ENCODE assay signal across 8 cellular contexts in the genomic region with DNA sequence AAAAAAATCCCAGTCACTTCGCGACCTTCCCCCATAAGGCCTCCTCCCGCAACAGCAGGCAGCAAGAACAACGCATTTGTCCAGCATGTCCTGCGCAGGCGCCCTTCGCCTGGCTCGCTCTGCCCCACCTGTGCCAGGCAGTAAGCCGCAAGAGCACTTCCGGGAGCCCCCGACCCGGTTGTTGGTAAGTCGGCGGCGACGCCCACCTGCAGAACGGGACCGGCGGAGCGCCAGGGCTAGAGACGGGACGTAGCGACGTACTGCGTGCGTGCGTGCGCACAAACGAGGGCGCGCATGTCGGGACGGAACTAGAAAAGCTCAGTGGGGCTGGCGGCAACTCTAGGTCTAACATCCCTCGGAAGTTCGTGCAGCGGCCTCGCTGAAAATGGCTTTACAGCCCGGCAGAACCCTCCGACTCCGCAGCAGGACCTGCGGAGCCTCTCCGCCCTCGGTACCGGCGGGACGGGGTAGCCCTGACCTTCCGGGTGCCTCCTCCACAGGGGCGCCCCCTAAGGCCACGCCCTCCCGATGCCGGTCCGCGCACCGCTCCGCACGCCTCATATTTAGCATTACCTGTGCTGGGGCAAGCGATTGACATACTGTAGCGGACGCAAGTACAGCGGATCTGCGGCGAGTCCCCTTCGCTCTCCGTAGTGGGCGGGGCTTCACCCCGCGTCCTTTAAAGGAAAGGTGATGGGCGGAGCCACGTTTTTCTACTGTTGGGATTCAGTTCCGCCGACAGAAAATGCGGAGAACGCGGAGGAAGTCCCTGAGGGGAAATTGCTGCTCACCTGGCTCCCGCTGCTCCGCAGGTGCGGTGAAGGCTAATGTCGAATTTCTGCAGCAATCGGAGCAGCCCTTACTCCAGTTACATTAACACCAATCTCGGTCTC. TPM values are rescaled to one million over a fixed set of nuclear protein-coding genes. Genes with fewer than 3 reads are reported as not detected.
DNase-seq lines count a peak whose midpoint lies in the region; ATAC-seq and TF ChIP-seq lines count a peak whose summit lies in the region.

A gene with protein sequence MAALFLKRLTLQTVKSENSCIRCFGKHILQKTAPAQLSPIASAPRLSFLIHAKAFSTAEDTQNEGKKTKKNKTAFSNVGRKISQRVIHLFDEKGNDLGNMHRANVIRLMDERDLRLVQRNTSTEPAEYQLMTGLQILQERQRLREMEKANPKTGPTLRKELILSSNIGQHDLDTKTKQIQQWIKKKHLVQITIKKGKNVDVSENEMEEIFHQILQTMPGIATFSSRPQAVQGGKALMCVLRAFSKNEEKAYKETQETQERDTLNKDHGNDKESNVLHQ (minus strand): TSS at position 629 of the 893 bp plus-strand sequence. CDS start 10,116 bp downstream, outside the sequence.

- H3K36me3 ChIP-seq in HUES64 (ENCODE audit: insufficient read depth, low read length), result no peaks in the 10 kb centered on the region
- H3K36me3 ChIP-seq in OCI-LY1 (ENCODE audit: insufficient read depth, low read length), result no peaks in the 10 kb centered on the region

- peak within 1 kb of the TSS; percentile 68 for H3K27ac Mint-ChIP-seq in endothelial cell (ENCODE audit: unreplicated experiment)

- DNase-seq in D341Med (ENCODE audit: low spot score) (peak; percentile 93), endothelial cell (ENCODE audit: low spot score) (peak; percentile 89), midbrain (lab: John Stamatoyannopoulos, UW) (peak; percentile 93)
- DNase-seq in activated CD8-positive, alpha-beta memory T cell treated with anti-CD3 and anti-CD28 coated beads, Interleukin-2, amount 50 U/mL, for 48 hours, result peak; percentile 96
- peak; percentile 93 to 95 for DNase-seq in stimulated activated CD8-positive, alpha-beta memory T cell treated with anti-CD3 and anti-CD28 coated beads, Interleukin-2, amount 100 ng/mL, for 1 hour (ENCODE audit: low read depth in 2 of 2)

- H3K4me1 ChIP-seq in HUES64 (ENCODE audit: insufficient read depth, low read length) (peaks cover 16% of the 10 kb centered on the region), OCI-LY1 (ENCODE audit: insufficient read depth, low read length, severe bottlenecking) (peaks cover 65% of the 10 kb centered on the region)

- under 1% methylated on average over 81 of the region's 81 CpGs for WGBS in HUES64

- TF ChIP-seq CTCF in OCI-LY1 (IDR thresholded peaks at IDR 0.05; ENCODE audit: low read length), result no peak
- TF ChIP-seq CTCF in endothelial cell (IDR thresholded peaks at IDR 0.05; ENCODE audit: unreplicated experiment), result no peak

- peaks cover 18% of the 10 kb centered on the region for H3K79me2 ChIP-seq in OCI-LY1 (ENCODE audit: insufficient read depth, low read length)

- peaks cover 41% of the 10 kb centered on the region for H3K4me1 Mint-ChIP-seq in endothelial cell (ENCODE audit: unreplicated experiment)

- peak within 1 kb of the TSS; percentile 94 for H3K4me2 ChIP-seq in OCI-LY1 (ENCODE audit: low read length)

- H3K9me3 ChIP-seq in HUES64 (ENCODE audit: insufficient read depth, low read depth, low read length) (no peaks in the 10 kb centered on the region), OCI-LY1 (ENCODE audit: low read length) (no peaks in the 10 kb centered on the region)

- H3F3A ChIP-seq in OCI-LY1 (ENCODE audit: insufficient read depth, low read length), result no peaks in the 10 kb centered on the region

- peak; percentile 81 for ATAC-seq in GM21447 (IDR thresholded peaks at IDR 0.05; ENCODE audit: unreplicated experiment)

- no peaks in the 10 kb centered on the region for H3K9me3 Mint-ChIP-seq in endothelial cell (ENCODE audit: unreplicated experiment)

- H4K20me1 ChIP-seq in OCI-LY1 (ENCODE audit: insufficient read depth, low read length), result no peaks in the 10 kb centered on the region

- H3K9ac ChIP-seq in HUES64 (ENCODE audit: low read depth, low read length) (peak within 1 kb of the TSS; percentile 85), OCI-LY1 (ENCODE audit: low read length) (peak within 1 kb of the TSS; percentile 98)

- H3K27ac ChIP-seq in HUES64 (ENCODE audit: low read depth, low read length) (peak within 1 kb of the TSS; percentile 95), OCI-LY1 (ENCODE audit: low read depth, low read length, poor library complexity, severe bottlenecking) (peak within 1 kb of the TSS; percentile 99)

- no peaks in the 10 kb centered on the region for H3K9me2 ChIP-seq in OCI-LY1 (ENCODE audit: low read depth, low read length)

- H3K27me3 ChIP-seq in HUES64 (ENCODE audit: insufficient read depth, low read length) (peaks cover 11% of the 10 kb centered on the region; the same call in 1 of the 2 replicates), OCI-LY1 (ENCODE audit: insufficient read depth, low read length) (no peaks in the 10 kb centered on the region)

- H3K4me3 Mint-ChIP-seq in endothelial cell (ENCODE audit: unreplicated experiment), result peak within 1 kb of the TSS; percentile 89

- no peaks in the 10 kb centered on the region for H3K36me3 Mint-ChIP-seq in endothelial cell (ENCODE audit: low read depth, unreplicated experiment)

- H3K4me3 ChIP-seq in HUES64 (ENCODE audit: low read length), result peak within 1 kb of the TSS; percentile 75
- H3K4me3 ChIP-seq in OCI-LY1 (ENCODE audit: low read depth, low read length, poor library complexity, severe bottlenecking), result peak within 1 kb of the TSS; percentile 90

- no peak within 1 kb of the TSS for H2AFZ ChIP-seq in OCI-LY1 (ENCODE audit: low read length)

- peaks cover 1% of the 10 kb centered on the region for H3K27me3 Mint-ChIP-seq in endothelial cell (ENCODE audit: unreplicated experiment)

RNA-seq across cellular contexts. Expression of the gene that starts here (rescaled TPM):
- polyA plus RNA-seq in HUES64 (2013, experiment 1 of 2), result 41.0 TPM
- 59.0 TPM for polyA plus RNA-seq in HUES64 (2013, experiment 2 of 2)
- 51.2 TPM for total RNA-seq in endothelial cell (ENCODE audit: unreplicated experiment)

Comparison
In these comparisons a context has a peak if more than half of its experiments do, and no peak if none do; other contexts are left out.
1. Peak in every context shown above with its lines: DNase-seq, ATAC-seq, H3K4me3 ChIP-seq and H3K27ac ChIP-seq.